ENCODE assay signal across 13 cellular contexts in the genomic region with DNA sequence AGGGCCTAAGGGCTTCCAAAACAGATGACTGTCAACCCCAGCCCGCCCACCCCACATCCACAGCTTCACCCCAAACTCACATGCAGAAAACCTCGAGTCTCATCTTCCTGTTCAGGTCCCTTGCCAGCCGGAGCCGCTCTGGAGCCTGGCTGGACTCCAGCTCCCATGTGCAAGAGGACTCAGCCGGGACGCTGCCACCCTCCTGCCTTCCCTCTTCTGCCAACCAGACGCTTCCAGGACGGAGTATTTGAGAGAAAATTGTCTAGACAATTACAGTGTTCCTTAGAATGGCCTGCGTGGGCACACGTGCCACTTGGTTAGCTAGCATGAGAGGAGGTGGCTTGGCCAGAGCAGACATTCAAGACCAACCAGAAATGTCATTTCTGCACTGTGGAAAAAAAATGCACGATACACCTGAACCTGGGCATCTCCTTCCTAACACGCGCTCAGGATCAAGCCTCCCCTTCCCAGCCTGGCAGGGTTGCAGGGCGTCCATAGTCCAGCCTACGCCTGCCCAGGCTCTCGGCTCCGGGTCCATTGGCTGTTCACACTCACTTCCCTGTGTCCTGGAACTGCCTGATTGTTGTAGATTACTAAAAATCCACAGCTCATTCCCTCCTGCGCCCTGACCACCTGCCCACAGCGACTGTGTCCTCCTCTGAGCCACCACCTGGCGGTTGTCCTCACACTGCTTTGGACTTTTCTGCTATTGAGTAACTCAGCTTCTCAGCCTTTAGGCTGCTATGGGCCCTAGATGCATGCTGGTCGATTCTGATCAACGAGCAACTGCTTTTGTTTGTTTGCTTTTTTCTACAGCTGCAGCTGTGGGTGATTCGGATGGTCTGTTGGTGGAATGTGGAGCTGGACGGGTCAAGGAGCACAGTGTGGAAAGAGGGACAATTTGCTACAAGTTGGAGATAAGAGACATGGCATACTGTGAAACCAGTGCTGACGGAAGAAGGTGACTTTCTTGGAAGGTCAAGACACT. TPM values are rescaled to one million over a fixed set of nuclear protein-coding genes. Genes with fewer than 3 reads are reported as not detected.
A peak's percentile ranks its signal among the peaks of the same experiment; 100 is the strongest.
DNase-seq lines count a peak whose midpoint lies in the region; ATAC-seq and TF ChIP-seq lines count a peak whose summit lies in the region.
"Had no signal": no experiment of that assay in that cellular context is flagged by ENCODE, and none has a peak within 500 bp of the region (broad histone marks: within the 10 kb centered on the region; RNA-seq: fewer than 3 reads in every experiment).

A gene with protein sequence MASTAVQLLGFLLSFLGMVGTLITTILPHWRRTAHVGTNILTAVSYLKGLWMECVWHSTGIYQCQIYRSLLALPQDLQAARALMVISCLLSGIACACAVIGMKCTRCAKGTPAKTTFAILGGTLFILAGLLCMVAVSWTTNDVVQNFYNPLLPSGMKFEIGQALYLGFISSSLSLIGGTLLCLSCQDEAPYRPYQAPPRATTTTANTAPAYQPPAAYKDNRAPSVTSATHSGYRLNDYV (minus strand): TSS at position 708 of the 988 bp plus-strand sequence. CDS start 18,427 bp downstream, outside the sequence.

- no peaks in the 10 kb centered on the region for H3K9me3 Mint-ChIP-seq in Caco-2 (ENCODE audit: unreplicated experiment)
- H3K9me3 Mint-ChIP-seq in progenitor cell of endocrine pancreas (ENCODE audit: low read depth), result no peaks in the 10 kb centered on the region
- H3K9me3 Mint-ChIP-seq: CD8-positive, alpha-beta T cell had no signal

- H4K20me1 ChIP-seq in PC-3 (ENCODE audit: low read length), result no peaks in the 10 kb centered on the region

- H3K27ac Mint-ChIP-seq in Caco-2 (ENCODE audit: unreplicated experiment), result peak within 1 kb of the TSS; percentile 28
- peak within 1 kb of the TSS; percentile 78 for H3K27ac Mint-ChIP-seq in progenitor cell of endocrine pancreas
- H3K27ac Mint-ChIP-seq: CD8-positive, alpha-beta T cell had no signal

- H3F3A ChIP-seq in PC-3 (ENCODE audit: low read length, unreplicated experiment), result peaks cover 4% of the 10 kb centered on the region

- H3K4me1 ChIP-seq in Caco-2 (peaks cover 28% of the 10 kb centered on the region), PC-3 (ENCODE audit: insufficient read depth, low read length) (peaks cover 29% of the 10 kb centered on the region)

- H3K9me3 ChIP-seq in Caco-2, result no peaks in the 10 kb centered on the region
- no peaks in the 10 kb centered on the region for H3K9me3 ChIP-seq in PC-3 (ENCODE audit: low read length)
- H3K9me3 ChIP-seq: heart right ventricle had no signal

- H2AFZ ChIP-seq in PC-3 (ENCODE audit: low read length), result no peak within 1 kb of the TSS

- H3K27ac ChIP-seq in PC-3 (ENCODE audit: low read length), result peak within 1 kb of the TSS; percentile 83

- no TSS peak for BruUV-seq in Caco-2 (replicated peaks; lab: Mats Ljungman, UMichigan)
- BruUV-seq in PC-3 (replicated peaks; lab: Mats Ljungman, UMichigan), result no TSS peak

- CTCF ChIA-PET in Caco-2 (lab: Charles Lee), result interaction anchor here (0.7 to 2.2 kb wide), 2 partner anchors 20 to 50 kb away, joined by 3 to 5 read pairs; no protein-coding TSS in a partner anchor
- CTCF ChIA-PET in PC-3 (lab: Charles Lee), result no interaction called here

- H3K36me3 Mint-ChIP-seq in Caco-2 (ENCODE audit: insufficient read depth, unreplicated experiment) (no peaks in the 10 kb centered on the region), progenitor cell of endocrine pancreas (ENCODE audit: insufficient read depth) (no peaks in the 10 kb centered on the region)
- H3K36me3 Mint-ChIP-seq: CD8-positive, alpha-beta T cell had no signal

- TF ChIP-seq CTCF in Caco-2 (IDR thresholded peaks at IDR 0.05; ENCODE audit: insufficient read depth in 1 of 2, low read depth in 1 of 2, low read length in 1 of 2, severe bottlenecking in 1 of 2, unreplicated experiment in 1 of 2) (no peak), PC-3 (conservative IDR thresholded peaks at IDR 0.05; ENCODE audit: low read depth, low read length) (no peak), fibroblast of villous mesenchyme (IDR thresholded peaks at IDR 0.05; ENCODE audit: insufficient read depth, low read depth, low read length) (no peak), progenitor cell of endocrine pancreas (IDR thresholded peaks at IDR 0.05; ENCODE audit: unreplicated experiment) (peak; percentile 23)

- H3K27me3 Mint-ChIP-seq in Caco-2 (ENCODE audit: insufficient read depth, unreplicated experiment), result no peaks in the 10 kb centered on the region
- no peaks in the 10 kb centered on the region for H3K27me3 Mint-ChIP-seq in progenitor cell of endocrine pancreas

- H3K4me1 Mint-ChIP-seq in Caco-2 (ENCODE audit: low read depth, unreplicated experiment), result peaks cover 25% of the 10 kb centered on the region
- peaks cover 49% of the 10 kb centered on the region for H3K4me1 Mint-ChIP-seq in progenitor cell of endocrine pancreas (ENCODE audit: low read depth)

- H3K79me2 ChIP-seq in PC-3 (ENCODE audit: low read length), result peaks cover 9% of the 10 kb centered on the region

- no peaks in the 10 kb centered on the region for H3K27me3 ChIP-seq in Caco-2 (replicated peaks; ENCODE audit: control insufficient read depth, insufficient read depth, low read length)
- no peaks in the 10 kb centered on the region for H3K27me3 ChIP-seq in PC-3 (ENCODE audit: low read length)
- H3K27me3 ChIP-seq: heart right ventricle had no signal

- DNase-seq in Caco-2, result peak; percentile 52 to 58
- no peak for DNase-seq in PC-3
- DNase-seq in fibroblast of villous mesenchyme (ENCODE audit: low read depth), result peak; percentile 19
- DNase-seq in progenitor cell of endocrine pancreas (ENCODE audit: low spot score, unreplicated experiment), result no peak
- no peak for DNase-seq in NCI-H345 treated with DMSO at 0.1 percent for 48 hours (lab: John Stamatoyannopoulos, UW; ENCODE audit: unreplicated experiment)
- DNase-seq in NCI-H1417 (lab: John Stamatoyannopoulos, UW), result no peak
- DNase-seq: CD8-positive, alpha-beta T cell; effector memory CD4-positive, alpha-beta T cell; NCI-H2227 treated with DMSO at 0.1 percent for 48 hours had no signal

- no peak within 1 kb of the TSS for H3K4me3 Mint-ChIP-seq in Caco-2 (ENCODE audit: unreplicated experiment)
- no peak within 1 kb of the TSS for H3K4me3 Mint-ChIP-seq in progenitor cell of endocrine pancreas (ENCODE audit: low read depth)
- H3K4me3 Mint-ChIP-seq: CD8-positive, alpha-beta T cell had no signal

- H3K36me3 ChIP-seq in Caco-2 (ENCODE audit: control insufficient read depth, insufficient read depth, low read length) (no peaks in the 10 kb centered on the region), PC-3 (ENCODE audit: low read depth, low read length) (no peaks in the 10 kb centered on the region)
- H3K36me3 ChIP-seq: heart right ventricle had no signal

- intact Hi-C loops in Caco-2 (cut with micrococcal nuclease; ENCODE audit: unreplicated experiment) (loop anchor here (1.0 kb wide), 1 partner anchor 59 kb away; no protein-coding TSS in a partner anchor), PC-3 (cut with micrococcal nuclease) (no loop called here)

- POLR2A ChIA-PET in Caco-2 (lab: Charles Lee), result no interaction called here
- POLR2A ChIA-PET in PC-3 (lab: Charles Lee; ENCODE audit: unreplicated experiment), result no interaction called here

- peak within 1 kb of the TSS; percentile 70 for H3K4me2 ChIP-seq in PC-3 (ENCODE audit: low read length)

- H3K4me3 ChIP-seq in Caco-2 (ENCODE audit: low read depth, low read length) (no peak within 1 kb of the TSS), PC-3 (ENCODE audit: low read length) (no peak within 1 kb of the TSS), fibroblast of villous mesenchyme (ENCODE audit: low read depth, low read length) (no peak within 1 kb of the TSS)
- H3K4me3 ChIP-seq: heart right ventricle had no signal

- H3K9me2 ChIP-seq in PC-3 (replicated peaks; ENCODE audit: low read length), result no peaks in the 10 kb centered on the region

- H3K9ac ChIP-seq in PC-3 (ENCODE audit: low read length), result peak within 1 kb of the TSS; percentile 57

- ATAC-seq in PC-3, result no peak
- no peak for ATAC-seq in GM19397 (IDR thresholded peaks at IDR 0.05; ENCODE audit: unreplicated experiment)
- ATAC-seq in HG03378 (IDR thresholded peaks at IDR 0.05; ENCODE audit: unreplicated experiment), result no peak
- ATAC-seq: CD8-positive, alpha-beta T cell had no signal

RNA-seq across cellular contexts. Expression of the gene that starts here (rescaled TPM):
- total RNA-seq in Caco-2 (2022) (not detected in 2 replicates), PC-3 (2014; rRNA removed) (8.9 and 10.9 TPM in 2 replicates), fibroblast of villous mesenchyme (under 0.01 TPM in 1 of 2 replicates, not detected in the other), progenitor cell of endocrine pancreas (not detected in 2 replicates)
- total RNA-seq: CD8-positive, alpha-beta T cell; heart right ventricle; RPMI7951 had no signal

Comparison
In these comparisons a context has a peak if more than half of its experiments do, and no peak if none do; other contexts are left out.
1. Peak in DNase-seq in Caco-2; RNA of the gene not detected or under 1 TPM.
2. Peak in DNase-seq in fibroblast of villous mesenchyme; RNA of the gene not detected or under 1 TPM.